ENCODE assay signal across 24 cellular contexts in genomic region chr7:128462427-128462826, GRCh38.
"Had no signal": no experiment of that assay in that cellular context is flagged by ENCODE, and none has a peak within 500 bp of the region (broad histone marks: within the 10 kb centered on the region; RNA-seq: fewer than 3 reads in every experiment).

No MANE protein-coding gene starts in this region.

- H3K4me3 Mint-ChIP-seq: dendritic cell treated with granulocyte-macrophage colony-stimulating factor and Interleukin-4, amounts not matched to agents 40 ng/mL and 50 ng/mL, for 4 days; effector memory CD8-positive, alpha-beta T cell; endodermal cell; memory B cell; naive thymus-derived CD4-positive, alpha-beta T cell had no signal

- H3K27ac ChIP-seq: colonic mucosa, epithelial cell of prostate, esophagus squamous epithelium, foreskin keratinocyte, gastroesophageal sphincter, left ventricle myocardium inferior had no signal

- DNase-seq: colonic mucosa; cortex of kidney; effector CD8-positive, alpha-beta T cell; effector memory CD8-positive, alpha-beta T cell; endodermal cell; erythroblast; esophagus squamous epithelium; foreskin keratinocyte; head of caudate nucleus; heart right ventricle; hippocampal formation; left colon; left ventricle myocardium inferior; mammary epithelial cell; mesendoderm; midbrain; naive thymus-derived CD4-positive, alpha-beta T cell had no signal

- H3K9me3 Mint-ChIP-seq: dendritic cell treated with granulocyte-macrophage colony-stimulating factor and Interleukin-4, amounts not matched to agents 40 ng/mL and 50 ng/mL, for 4 days; effector memory CD8-positive, alpha-beta T cell; memory B cell had no signal

- H3K27me3 Mint-ChIP-seq: dendritic cell treated with granulocyte-macrophage colony-stimulating factor and Interleukin-4, amounts not matched to agents 40 ng/mL and 50 ng/mL, for 4 days; effector memory CD8-positive, alpha-beta T cell; memory B cell; naive thymus-derived CD4-positive, alpha-beta T cell had no signal

- H3K9me3 ChIP-seq: colonic mucosa, esophagus squamous epithelium, gastroesophageal sphincter, heart right ventricle, left ventricle myocardium inferior had no signal

- H3K4me1 ChIP-seq: colonic mucosa, foreskin keratinocyte had no signal

- ATAC-seq: effector memory CD8-positive, alpha-beta T cell; esophagus mucosa; foreskin keratinocyte; gastroesophageal sphincter; left colon; left lobe of liver; naive thymus-derived CD4-positive, alpha-beta T cell had no signal

- H3K4me3 ChIP-seq: colonic mucosa, esophagus squamous epithelium, gastroesophageal sphincter, heart right ventricle, left ventricle myocardium inferior, lung had no signal

- H3K27ac Mint-ChIP-seq: dendritic cell treated with granulocyte-macrophage colony-stimulating factor and Interleukin-4, amounts not matched to agents 40 ng/mL and 50 ng/mL, for 4 days; effector memory CD8-positive, alpha-beta T cell; endodermal cell; memory B cell had no signal

- H3K36me3 ChIP-seq: colonic mucosa had no signal

- H3K27me3 ChIP-seq: colonic mucosa, esophagus squamous epithelium, foreskin keratinocyte, gastroesophageal sphincter, heart right ventricle had no signal
